14 cellular contexts compared by ENCODE assay signal in the genomic region with DNA sequence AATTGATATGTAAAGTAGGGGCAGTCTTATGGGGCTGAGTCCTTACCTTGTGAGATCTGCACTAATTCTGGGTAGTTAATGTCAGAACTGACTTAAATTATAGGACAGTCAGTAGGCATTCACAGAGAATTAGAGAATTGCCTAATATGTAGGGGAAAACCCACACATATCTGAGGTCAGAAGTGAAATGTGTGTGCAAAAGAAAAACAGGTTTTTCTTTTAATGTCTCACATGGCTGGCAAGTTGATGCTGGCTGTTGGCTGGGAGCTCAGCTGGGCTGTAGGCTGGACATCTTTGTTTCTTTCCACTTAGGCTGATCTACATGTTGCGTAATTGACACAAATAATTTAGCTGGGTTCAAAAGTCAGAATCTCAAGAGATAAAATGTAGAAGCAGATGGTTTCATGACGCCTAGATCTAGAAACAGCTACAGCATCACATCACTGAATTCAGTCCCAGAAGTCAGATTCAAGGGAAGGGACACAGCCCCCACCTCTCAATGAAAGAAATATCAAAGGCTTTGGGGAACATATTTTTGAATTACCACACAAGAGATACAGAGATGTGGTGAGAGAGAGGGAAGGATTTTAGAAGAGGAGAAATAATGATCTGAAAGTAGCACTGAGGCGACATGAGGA.
A peak's percentile ranks its signal among the peaks of the same experiment; 100 is the strongest.
DNase-seq lines count a peak whose midpoint lies in the region; ATAC-seq, FAIRE-seq and TF ChIP-seq lines count a peak whose summit lies in the region.
"Had no signal": no experiment of that assay in that cellular context is flagged by ENCODE, and none has a peak within 500 bp of the region (broad histone marks: within the 10 kb centered on the region; RNA-seq: fewer than 3 reads in every experiment).

No MANE protein-coding gene starts in this region.

- dilution Hi-C loops in IMR-90 (cut with HindIII; ENCODE audit: low sequenced_read_pairs, unreplicated experiment): no loop called here

- H3K27me3 ChIP-seq in IMR-90 (ENCODE audit: control insufficient read depth, insufficient read depth, low read length) (no peaks in the 10 kb centered on the region), H1 (replicated peaks in 1 of 4; ENCODE audit: control insufficient read depth in 3 of 4, extremely low read depth in 1 of 4, insufficient read depth in 3 of 4, low read length in 3 of 4) (no peaks in the 10 kb centered on the region), HepG2 (ENCODE audit: control insufficient read depth in 1 of 2, insufficient read depth in 2 of 2, low read length in 2 of 2) (no peaks in the 10 kb centered on the region)

- no TSS peak for BruUV-seq in IMR-90 (replicated peaks; lab: Mats Ljungman, UMichigan)
- no TSS peak for BruUV-seq in HepG2 (replicated peaks; lab: Mats Ljungman, UMichigan)

- H3K27ac ChIP-seq in IMR-90 (ENCODE audit: insufficient read depth, low read length) (peak overlapping the region; percentile 81; the same call in 1 of the 2 replicates), H1 (ENCODE audit: low read depth, low read length) (no peak overlapping the region), HepG2 (ENCODE audit: extremely low read length, insufficient read depth, low read length) (no peak overlapping the region)
- H3K27ac ChIP-seq: HL-60, PC-9 had no signal

- peak; percentile 19 for ATAC-seq in IMR-90 (ENCODE audit: low read depth)
- ATAC-seq in HepG2: no peak
- no peak for ATAC-seq in GM18505 (IDR thresholded peaks at IDR 0.05; ENCODE audit: unreplicated experiment)
- ATAC-seq: T-helper 17 cell had no signal

- H3K36me3 ChIP-seq in IMR-90 (ENCODE audit: control insufficient read depth, insufficient read depth, low read length) (no peaks in the 10 kb centered on the region), H1 (ENCODE audit: control insufficient read depth in 2 of 4, insufficient read depth in 4 of 4, low read length in 3 of 4) (no peaks in the 10 kb centered on the region), HepG2 (replicated peaks in 1 of 2; ENCODE audit: control insufficient read depth in 1 of 2, insufficient read depth in 2 of 2, low read length in 2 of 2) (no peaks in the 10 kb centered on the region)

- H3K79me1 ChIP-seq in IMR-90 (ENCODE audit: low read depth in 1 of 2, low read length in 2 of 2) (peaks cover 0 to 26% of the 10 kb centered on the region in 2 experiments), H1 (ENCODE audit: low read depth, low read length) (no peaks in the 10 kb centered on the region)

- peak overlapping the region; percentile 98 for H2BK20ac ChIP-seq in IMR-90 (ENCODE audit: low read depth, low read length)
- no peak overlapping the region for H2BK20ac ChIP-seq in H1 (ENCODE audit: low read length)

- peak overlapping the region; percentile 24 for H3K14ac ChIP-seq in IMR-90 (replicated peaks; ENCODE audit: low read depth, low read length)
- H3K14ac ChIP-seq in H1 (ENCODE audit: insufficient read length): no peak overlapping the region

- H3K18ac ChIP-seq in IMR-90 (ENCODE audit: low read depth, low read length) (peak overlapping the region; percentile 97), H1 (ENCODE audit: extremely low read depth, low read length) (no peak overlapping the region)

- H3K9me3 ChIP-seq in IMR-90 (ENCODE audit: control insufficient read depth, insufficient read depth, low read length) (no peaks in the 10 kb centered on the region), H1 (ENCODE audit: insufficient read depth in 2 of 2, low read depth in 1 of 2, low read length in 1 of 2) (no peaks in the 10 kb centered on the region), HepG2 (ENCODE audit: low read length) (no peaks in the 10 kb centered on the region)

- peak overlapping the region; percentile 93; the same call in 2 of the 3 replicates for H2BK15ac ChIP-seq in IMR-90 (ENCODE audit: low read depth, low read length)
- H2BK15ac ChIP-seq in H1 (ENCODE audit: low read length): no peak overlapping the region

- no peaks in the 10 kb centered on the region for H3K79me2 ChIP-seq in H1 (ENCODE audit: control insufficient read depth in 1 of 2, insufficient read depth in 2 of 2, low read length in 2 of 2)
- no peaks in the 10 kb centered on the region for H3K79me2 ChIP-seq in HepG2 (ENCODE audit: insufficient read depth, low read length)

- H2BK120ac ChIP-seq in IMR-90 (ENCODE audit: low read depth, low read length): peak overlapping the region; percentile 97
- H2BK120ac ChIP-seq in H1 (replicated peaks; ENCODE audit: low read depth, low read length): no peak overlapping the region

- peak overlapping the region; percentile 67 for H3K56ac ChIP-seq in IMR-90 (ENCODE audit: extremely low read depth, insufficient read depth, low read length)
- no peak overlapping the region for H3K56ac ChIP-seq in H1 (replicated peaks; ENCODE audit: insufficient read length, low read depth, low read length)

- H3K23ac ChIP-seq in IMR-90 (ENCODE audit: low read depth, low read length) (peak overlapping the region; percentile 93), H1 (ENCODE audit: insufficient read length) (no peak overlapping the region)

- peaks cover 25% of the 10 kb centered on the region for H3K9me1 ChIP-seq in IMR-90 (ENCODE audit: insufficient read depth, low read length)

- peak overlapping the region; percentile 88 for H4K5ac ChIP-seq in IMR-90 (ENCODE audit: low read depth, low read length)
- H4K5ac ChIP-seq in H1 (ENCODE audit: insufficient read length, low read depth, low read length): no peak overlapping the region

- in situ Hi-C loops in IMR-90 (cut with MboI; ENCODE audit: low sequenced_read_pairs): no loop called here
- in situ Hi-C loops in HepG2 (cut with HindIII; ENCODE audit: extremely low pct_ligation_motif_present, low pct_unique_long_range_greater_than_20kb): no loop called here

- TF ChIP-seq EP300 in H1 (IDR thresholded peaks at IDR 0.05; ENCODE audit: borderline replicate concordance in 1 of 2, low read depth in 2 of 2, low read length in 2 of 2): no peak
- no peak for TF ChIP-seq EP300 in HepG2 (IDR thresholded peaks at IDR 0.05; ENCODE audit: low read depth in 2 of 2, low read length in 2 of 2)
- no peak for TF ChIP-seq EP300 in HepG2 (CRISPR knock-in tag; IDR thresholded peaks at IDR 0.05; ENCODE audit: borderline replicate concordance)

- DNase-seq in AG08395 (ENCODE audit: low spot score) (peak; percentile 13), IMR-90 (peak; percentile 91), H1 (ENCODE audit: low read depth in 1 of 2, low spot score in 2 of 2) (no peak), HepG2 (ENCODE audit: low spot score) (no peak), GM19240 (ENCODE audit: insufficient read length, low spot score) (no peak), SIG-M5 treated with dmso at 0.1 percent for 504 hours (lab: John Stamatoyannopoulos, UW; ENCODE audit: unreplicated experiment) (no peak), posterior cingulate gyrus (no peak)
- DNase-seq: stimulated activated CD4-positive, alpha-beta T cell treated with anti-CD3 and anti-CD28 coated beads, Interleukin-4, amount 100 ng/mL, for 24 hours; stimulated activated naive CD4-positive, alpha-beta T cell treated with Interleukin-2 at 50 U/mL for 16 hours; T-helper 17 cell had no signal

- CTCF ChIA-PET in IMR-90 (lab: Yijun Ruan, JAX) (interaction anchor here (1.0 to 1.1 kb wide), 2 partner anchors 18 to 45 kb away, joined by 3 read pairs; no protein-coding TSS in a partner anchor), H1 (lab: Charles Lee; ENCODE audit: partially characterized antibody) (no interaction called here), HepG2 (lab: Yijun Ruan, JAX; ENCODE audit: low intra/inter-chr PET ratio, low total read pairs) (no interaction called here)

- no CpG with 5 or more reads among the region's 3 CpGs for WGBS in IMR-90 (ENCODE audit: extremely low coverage in 2 of 2, insufficient read length in 1 of 2), 2 experiments
- 82% methylated on average over 3 of the region's 3 CpGs; no CpG with 5 or more reads in 1 of the 2 experiments for WGBS in H1 (ENCODE audit: extremely low coverage in 1 of 2, insufficient coverage in 1 of 2, insufficient read length in 1 of 2, insufficient replicate concordance in 2 of 2, low coverage in 1 of 2, low lambda C conversion rate in 2 of 2, missing lambda C conversion rate in 1 of 2), 2 experiments
- WGBS in HepG2 (ENCODE audit: low lambda C conversion rate): 35% methylated on average over 3 of the region's 3 CpGs

- FAIRE-seq in H1 (lab: Jason Lieb, UNC) (no peak), HepG2 (lab: Jason Lieb, UNC) (no peak)
- FAIRE-seq: endothelial cell of umbilical vein had no signal

- intact Hi-C loops in IMR-90 (cut with micrococcal nuclease): loop anchor here (5.0 to 10.0 kb wide), 3 partner anchors 125 to 250 kb away; no protein-coding TSS in a partner anchor
- intact Hi-C loops in HepG2 (cut with micrococcal nuclease; ENCODE audit: unreplicated experiment): no loop called here
- intact Hi-C loops in posterior cingulate gyrus (cut with DNase I): no loop called here

- H3K4me2 ChIP-seq in IMR-90 (ENCODE audit: low read depth, low read length) (no peak overlapping the region), H1 (ENCODE audit: insufficient read depth in 1 of 2, low read depth in 2 of 2, low read length in 2 of 2) (no peak overlapping the region), HepG2 (ENCODE audit: low read depth, low read length) (no peak overlapping the region)
- H3K4me2 ChIP-seq: PC-9 had no signal

- POLR2A ChIA-PET in IMR-90 (lab: Charles Lee; ENCODE audit: unreplicated experiment): interaction anchor here (1.0 kb wide), 2 partner anchors 11 to 42 kb away, joined by 3 to 4 read pairs; no protein-coding TSS in a partner anchor
- POLR2A ChIA-PET in H1 (lab: Charles Lee; ENCODE audit: partially characterized antibody): no interaction called here
- POLR2A ChIA-PET in HepG2 (lab: Yijun Ruan, JAX): no interaction called here

- H2AFZ ChIP-seq in IMR-90 (replicated peaks; ENCODE audit: low read length, poor library complexity): no peak overlapping the region
- no peak overlapping the region for H2AFZ ChIP-seq in H1 (ENCODE audit: low read length)
- no peak overlapping the region for H2AFZ ChIP-seq in HepG2 (ENCODE audit: low read length)
- H2AFZ ChIP-seq: PC-9 had no signal

- H3K4ac ChIP-seq in IMR-90 (ENCODE audit: low read depth, low read length): peak overlapping the region; percentile 57
- H3K4ac ChIP-seq in H1 (replicated peaks; ENCODE audit: insufficient read length, low read depth, low read length): no peak overlapping the region

- peak overlapping the region; percentile 32 for H3K9ac ChIP-seq in IMR-90 (ENCODE audit: low read depth, low read length)
- no peak overlapping the region for H3K9ac ChIP-seq in H1 (replicated peaks in 1 of 4; ENCODE audit: extremely low read depth in 1 of 4, low read depth in 3 of 4, low read length in 3 of 4)
- no peak overlapping the region for H3K9ac ChIP-seq in HepG2 (ENCODE audit: insufficient read depth, low read depth, low read length)

- no peak for TF ChIP-seq RAD21 in IMR-90 (IDR thresholded peaks at IDR 0.05; ENCODE audit: low read length)
- no peak for TF ChIP-seq RAD21 in H1 (IDR thresholded peaks at IDR 0.05 in 1 of 2, conservative IDR thresholded peaks at IDR 0.05 in 1 of 2; ENCODE audit: low read depth in 2 of 2, low read length in 2 of 2)
- no peak for TF ChIP-seq RAD21 in HepG2 (CRISPR knock-in tag; IDR thresholded peaks at IDR 0.05)

- H2BK5ac ChIP-seq in IMR-90 (ENCODE audit: low read depth, low read length, poor library complexity, severe bottlenecking): peak overlapping the region; percentile 97
- no peak overlapping the region for H2BK5ac ChIP-seq in H1 (ENCODE audit: low read depth, low read length)

- H2AK5ac ChIP-seq in IMR-90 (ENCODE audit: low read depth, low read length) (peak overlapping the region; percentile 89), H1 (ENCODE audit: low read depth, low read length) (no peak overlapping the region)

- H4K20me1 ChIP-seq in IMR-90 (ENCODE audit: insufficient read depth, low read length) (no peaks in the 10 kb centered on the region), H1 (replicated peaks in 1 of 2; ENCODE audit: control insufficient read depth in 1 of 2, insufficient read depth in 2 of 2, low read length in 2 of 2) (no peaks in the 10 kb centered on the region), HepG2 (ENCODE audit: insufficient read depth, low read length) (no peaks in the 10 kb centered on the region)

- H4K91ac ChIP-seq in IMR-90 (ENCODE audit: insufficient read depth, low read depth, low read length): peak overlapping the region; percentile 96
- H4K91ac ChIP-seq in H1 (replicated peaks; ENCODE audit: insufficient read length, low read length): no peak overlapping the region

- TF ChIP-seq CTCF in IMR-90 (conservative IDR thresholded peaks at IDR 0.05; ENCODE audit: low read depth, low read length) (no peak), H1 (IDR thresholded peaks at IDR 0.05; ENCODE audit: control extremely low read depth in 1 of 3, insufficient read depth in 1 of 3, low read depth in 1 of 3, low read length in 3 of 3) (no peak), HepG2 (CRISPR knock-in tag; IDR thresholded peaks at IDR 0.05) (no peak)

- H3K4me3 ChIP-seq in IMR-90 (ENCODE audit: insufficient read depth, low read depth, low read length): no peak overlapping the region
- H3K4me3 ChIP-seq in H1 (ENCODE audit: extremely low read depth in 1 of 4, insufficient read depth in 2 of 4, low read depth in 3 of 4, low read length in 4 of 4): no peak overlapping the region
- no peak overlapping the region for H3K4me3 ChIP-seq in HepG2 (replicated peaks in 1 of 3; ENCODE audit: insufficient read depth in 1 of 3, low read depth in 2 of 3, low read length in 3 of 3)
- H3K4me3 ChIP-seq: PC-9 had no signal

- no peak overlapping the region for H2AK9ac ChIP-seq in IMR-90 (replicated peaks; ENCODE audit: low read depth, low read length, poor library complexity)

- H3K23me2 ChIP-seq in H1 (ENCODE audit: low read depth, low read length): no peaks in the 10 kb centered on the region

- no peak overlapping the region for H2BK12ac ChIP-seq in H1 (ENCODE audit: low read depth, low read length)

- peak overlapping the region; percentile 71 to 86 for H4K8ac ChIP-seq in IMR-90 (ENCODE audit: low read depth in 2 of 2, low read length in 2 of 2)
- no peak overlapping the region for H4K8ac ChIP-seq in H1 (ENCODE audit: extremely low read depth, insufficient read depth, low read length)

- H3K4me1 ChIP-seq in IMR-90 (ENCODE audit: control insufficient read depth, insufficient read depth, low read length) (peaks cover 32% of the 10 kb centered on the region), H1 (replicated peaks in 1 of 4; ENCODE audit: control insufficient read depth in 3 of 4, insufficient read depth in 4 of 4, low read length in 3 of 4) (no peaks in the 10 kb centered on the region), HepG2 (ENCODE audit: insufficient read depth, low read length) (no peaks in the 10 kb centered on the region)

- TF ChIP-seq POLR2A in IMR-90 (IDR thresholded peaks at IDR 0.05; ENCODE audit: low read depth, low read length) (no peak), H1 (IDR thresholded peaks at IDR 0.05; ENCODE audit: control extremely low read depth in 1 of 2, low read depth in 2 of 2, low read length in 2 of 2) (no peak), HepG2 (IDR thresholded peaks at IDR 0.05; ENCODE audit: insufficient read depth in 1 of 2, low read depth in 2 of 2, low read length in 2 of 2) (no peak), GM18505 (IDR thresholded peaks at IDR 0.05; ENCODE audit: borderline replicate concordance, extremely low read depth, insufficient read depth, insufficient read length) (no peak)

Comparison
In these comparisons a context has a peak if more than half of its experiments do, and no peak if none do; other contexts are left out.
1. DNase-seq: peak in AG08395 (single experiment) and IMR-90 (single experiment); none in H1 (0 of 2), HepG2 (single experiment), GM19240 (single experiment), SIG-M5 treated with dmso at 0.1 percent for 504 hours (single experiment) and posterior cingulate gyrus (0 of 10).